Comparison of ENCODE assay signal across 1 cellular context in the genomic region with DNA sequence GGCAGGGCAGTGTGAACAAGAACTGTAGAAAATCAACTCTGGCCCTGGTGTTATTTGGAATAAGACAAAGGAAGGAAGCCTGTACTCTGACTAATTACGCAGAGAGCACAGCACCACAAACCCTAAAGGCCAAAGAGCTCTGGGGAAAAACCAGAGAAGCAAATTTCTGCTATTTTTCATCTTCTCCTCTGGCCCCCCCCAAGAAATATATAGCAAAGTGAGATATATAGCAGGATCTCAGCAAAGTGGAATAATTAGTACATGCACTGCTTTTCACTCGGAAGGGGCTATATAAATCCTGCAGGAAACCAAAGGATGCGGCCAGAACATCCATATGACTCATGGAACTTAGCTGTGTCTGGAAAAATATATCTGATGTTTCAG.
TF ChIP-seq lines count a peak whose summit lies in the region.

No MANE protein-coding gene starts in this region.

TF ChIP-seq in HepG2, 621 proteins besides CTCF, POLR2A, EP300 and RAD21 (continued from another document):
- TF ChIP-seq, protein P1, sequence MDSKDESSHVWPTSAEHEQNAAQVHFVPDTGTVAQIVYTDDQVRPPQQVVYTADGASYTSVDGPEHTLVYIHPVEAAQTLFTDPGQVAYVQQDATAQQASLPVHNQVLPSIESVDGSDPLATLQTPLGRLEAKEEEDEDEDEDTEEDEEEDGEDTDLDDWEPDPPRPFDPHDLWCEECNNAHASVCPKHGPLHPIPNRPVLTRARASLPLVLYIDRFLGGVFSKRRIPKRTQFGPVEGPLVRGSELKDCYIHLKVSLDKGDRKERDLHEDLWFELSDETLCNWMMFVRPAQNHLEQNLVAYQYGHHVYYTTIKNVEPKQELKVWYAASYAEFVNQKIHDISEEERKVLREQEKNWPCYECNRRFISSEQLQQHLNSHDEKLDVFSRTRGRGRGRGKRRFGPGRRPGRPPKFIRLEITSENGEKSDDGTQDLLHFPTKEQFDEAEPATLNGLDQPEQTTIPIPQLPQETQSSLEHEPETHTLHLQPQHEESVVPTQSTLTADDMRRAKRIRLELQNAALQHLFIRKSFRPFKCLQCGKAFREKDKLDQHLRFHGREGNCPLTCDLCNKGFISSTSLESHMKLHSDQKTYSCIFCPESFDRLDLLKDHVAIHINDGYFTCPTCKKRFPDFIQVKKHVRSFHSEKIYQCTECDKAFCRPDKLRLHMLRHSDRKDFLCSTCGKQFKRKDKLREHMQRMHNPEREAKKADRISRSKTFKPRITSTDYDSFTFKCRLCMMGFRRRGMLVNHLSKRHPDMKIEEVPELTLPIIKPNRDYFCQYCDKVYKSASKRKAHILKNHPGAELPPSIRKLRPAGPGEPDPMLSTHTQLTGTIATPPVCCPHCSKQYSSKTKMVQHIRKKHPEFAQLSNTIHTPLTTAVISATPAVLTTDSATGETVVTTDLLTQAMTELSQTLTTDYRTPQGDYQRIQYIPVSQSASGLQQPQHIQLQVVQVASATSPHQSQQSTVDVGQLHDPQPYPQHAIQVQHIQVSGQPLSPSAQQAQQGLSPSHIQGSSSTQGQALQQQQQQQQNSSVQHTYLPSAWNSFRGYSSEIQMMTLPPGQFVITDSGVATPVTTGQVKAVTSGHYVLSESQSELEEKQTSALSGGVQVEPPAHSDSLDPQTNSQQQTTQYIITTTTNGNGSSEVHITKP (CRISPR knock-in tag; IDR thresholded peaks at IDR 0.05; ENCODE audit: low read depth), result no peak
- TF ChIP-seq EZH2 (conservative IDR thresholded peaks at IDR 0.05; ENCODE audit: low read depth, low read length) (no peak), HES4 (CRISPR knock-in tag; IDR thresholded peaks at IDR 0.05; ENCODE audit: borderline replicate concordance) (no peak), SATB2 (CRISPR knock-in tag; IDR thresholded peaks at IDR 0.05) (no peak), GABPB1 (CRISPR knock-in tag; IDR thresholded peaks at IDR 0.05) (no peak), ZNF749 (CRISPR knock-in tag; IDR thresholded peaks at IDR 0.05; ENCODE audit: borderline replicate concordance) (no peak), SNRNP70 (IDR thresholded peaks at IDR 0.05; ENCODE audit: low read depth, low read length) (no peak)
- TF ChIP-seq, protein P2, sequence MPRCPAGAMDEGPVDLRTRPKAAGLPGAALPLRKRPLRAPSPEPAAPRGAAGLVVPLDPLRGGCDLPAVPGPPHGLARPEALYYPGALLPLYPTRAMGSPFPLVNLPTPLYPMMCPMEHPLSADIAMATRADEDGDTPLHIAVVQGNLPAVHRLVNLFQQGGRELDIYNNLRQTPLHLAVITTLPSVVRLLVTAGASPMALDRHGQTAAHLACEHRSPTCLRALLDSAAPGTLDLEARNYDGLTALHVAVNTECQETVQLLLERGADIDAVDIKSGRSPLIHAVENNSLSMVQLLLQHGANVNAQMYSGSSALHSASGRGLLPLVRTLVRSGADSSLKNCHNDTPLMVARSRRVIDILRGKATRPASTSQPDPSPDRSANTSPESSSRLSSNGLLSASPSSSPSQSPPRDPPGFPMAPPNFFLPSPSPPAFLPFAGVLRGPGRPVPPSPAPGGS (CRISPR knock-in tag; IDR thresholded peaks at IDR 0.05), result no peak
